Comparison of ENCODE assay signal across 22 cellular contexts in genomic region chr2:19337202-19337601, GRCh38. TPM values are rescaled to one million over a fixed set of nuclear protein-coding genes. Genes with fewer than 3 reads are reported as not detected.
A peak's percentile ranks its signal among the peaks of the same experiment; 100 is the strongest.
DNase-seq lines count a peak whose midpoint lies in the region; ATAC-seq and TF ChIP-seq lines count a peak whose summit lies in the region.
"Had no signal": no experiment of that assay in that cellular context is flagged by ENCODE, and none has a peak within 500 bp of the region (broad histone marks: within the 10 kb centered on the region; RNA-seq: fewer than 3 reads in every experiment).

No MANE protein-coding gene starts in this region.

- H3K9me3 ChIP-seq in left ventricle myocardium inferior (replicated peaks), result no peaks in the 10 kb centered on the region
- H3K9me3 ChIP-seq in gastroesophageal sphincter, result no peaks in the 10 kb centered on the region
- H3K9me3 ChIP-seq: SJSA1 had no signal

- H3K36me3 ChIP-seq in left ventricle myocardium inferior (no peaks in the 10 kb centered on the region), gastroesophageal sphincter (peaks cover 0 to 8% of the 10 kb centered on the region in 2 donors)
- H3K36me3 ChIP-seq: SJSA1 had no signal

- TF ChIP-seq POLR2A in gastroesophageal sphincter (IDR thresholded peaks at IDR 0.05), result no peak

- DNase-seq in left ventricle myocardium inferior (no peak), Right ventricle myocardium superior (no peak), caudate nucleus (lab: John Stamatoyannopoulos, UW) (no peak), left colon (no peak), sciatic nerve (ENCODE audit: low spot score) (no peak)
- DNase-seq: Calu3; DMS79 treated with DMSO at 0.1 percent for 48 hours; Karpas-422; NCI-H1092; NCI-H1417 treated with DMSO at 0.1 percent for 48 hours; NCI-H1694 treated with DMSO at 0.1 percent for 48 hours; NCI-H2081; NCI-H2171; NCI-H226; NCI-H510A; NCI-H748 treated with DMSO at 0.1 percent for 48 hours; NK-92 treated with Interleukin-12 subunit alpha and Interleukin-12 subunit beta, amount 100 ng/mL, for 24 hours; PC-9 had no signal

- TF ChIP-seq CTCF in left ventricle myocardium inferior (IDR thresholded peaks at IDR 0.05; ENCODE audit: borderline replicate concordance) (no peak), gastroesophageal sphincter (IDR thresholded peaks at IDR 0.05) (no peak)

- WGBS in gastroesophageal sphincter (ENCODE audit: low coverage in 1 of 2), 2 donors, result 100% methylated on average over 1 of the region's 1 CpG

- H3K27me3 ChIP-seq in left ventricle myocardium inferior (ENCODE audit: low read depth) (no peaks in the 10 kb centered on the region), gastroesophageal sphincter (no peaks in the 10 kb centered on the region)
- H3K27me3 ChIP-seq: SJSA1 had no signal

- H3K27ac ChIP-seq in left ventricle myocardium inferior (replicated peaks), result peak overlapping the region; percentile 71
- H3K27ac ChIP-seq in caudate nucleus (ENCODE audit: low read depth, low read length), result peak overlapping the region; percentile 54
- no peak overlapping the region for H3K27ac ChIP-seq in gastroesophageal sphincter
- H3K27ac ChIP-seq: PC-9, SJSA1 had no signal

- H3K4me3 ChIP-seq in left ventricle myocardium inferior (no peak overlapping the region), gastroesophageal sphincter (no peak overlapping the region)
- H3K4me3 ChIP-seq: PC-9, SJSA1 had no signal

- no peak for ATAC-seq in Right ventricle myocardium superior (ENCODE audit: poor library complexity)
- ATAC-seq in left colon, result peak; percentile 69
- no peak for ATAC-seq in gastroesophageal sphincter
- ATAC-seq in sciatic nerve, result no peak
- no peak for ATAC-seq in GM21825 (IDR thresholded peaks at IDR 0.05; ENCODE audit: unreplicated experiment)
- ATAC-seq: HCT116 had no signal

- intact Hi-C loops in left ventricle myocardium inferior (cut with micrococcal nuclease), result no loop called here
- intact Hi-C loops in Right ventricle myocardium superior (cut with DNase I), result no loop called here
- intact Hi-C loops in left colon (cut with DNase I, micrococcal nuclease), result no loop called here
- intact Hi-C loops in sciatic nerve (cut with DNase I), result no loop called here

- H3K4me1 ChIP-seq in left ventricle myocardium inferior, result peaks cover 30% of the 10 kb centered on the region
- H3K4me1 ChIP-seq in gastroesophageal sphincter, result no peaks in the 10 kb centered on the region
- H3K4me1 ChIP-seq: SJSA1 had no signal

- TF ChIP-seq EP300 in gastroesophageal sphincter (IDR thresholded peaks at IDR 0.05), result no peak

RNA-seq across cellular contexts. Expression of gene OSR1, which starts 21.2 kb away (rescaled TPM):
- total RNA-seq in left ventricle myocardium inferior (2.7 TPM), Right ventricle myocardium superior (5.4 TPM), left colon (1 to 10 TPM; 1.3 to 4.1 TPM), gastroesophageal sphincter (10 to 100 TPM; 30.7 to 75.0 (median 50.7) TPM), sciatic nerve (11.6 TPM)

Comparison
In these comparisons a context has a peak if more than half of its experiments do, and no peak if none do; other contexts are left out.
1. H3K27ac ChIP-seq: peak in left ventricle myocardium inferior (single experiment) and caudate nucleus (single experiment); none in gastroesophageal sphincter (0 of 4).